Comparison of ENCODE assay signal across 1 cellular context in the genomic region with DNA sequence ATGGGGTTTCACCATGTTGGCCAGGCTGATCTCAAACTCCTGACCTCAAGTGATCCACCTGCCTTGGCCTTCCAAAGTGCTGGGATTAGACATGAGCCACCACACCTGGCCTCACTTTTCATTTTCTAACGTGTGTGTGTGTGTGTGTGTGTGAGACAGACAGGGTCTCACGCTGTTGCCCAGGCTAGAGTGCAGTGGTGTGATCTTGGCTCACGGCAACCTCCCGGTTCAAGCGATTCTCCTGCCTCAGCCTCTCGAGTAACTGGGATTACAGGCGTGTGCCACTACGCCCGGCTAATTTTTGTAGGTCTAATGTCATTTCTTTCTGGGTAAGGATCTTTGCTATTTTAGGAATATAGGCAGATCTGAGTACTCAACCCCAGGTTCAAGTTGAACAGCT.
TF ChIP-seq lines count a peak whose summit lies in the region.

No MANE protein-coding gene starts in this region.

TF ChIP-seq in K562, 482 proteins besides CTCF, POLR2A, EP300 and RAD21:
- 0 out of 2 replicates have a peak, but pooled peaks have one; percentile 6 for TF ChIP-seq GTF2E2 (tag; IDR thresholded peaks at IDR 0.05)
- TF ChIP-seq, protein P1, sequence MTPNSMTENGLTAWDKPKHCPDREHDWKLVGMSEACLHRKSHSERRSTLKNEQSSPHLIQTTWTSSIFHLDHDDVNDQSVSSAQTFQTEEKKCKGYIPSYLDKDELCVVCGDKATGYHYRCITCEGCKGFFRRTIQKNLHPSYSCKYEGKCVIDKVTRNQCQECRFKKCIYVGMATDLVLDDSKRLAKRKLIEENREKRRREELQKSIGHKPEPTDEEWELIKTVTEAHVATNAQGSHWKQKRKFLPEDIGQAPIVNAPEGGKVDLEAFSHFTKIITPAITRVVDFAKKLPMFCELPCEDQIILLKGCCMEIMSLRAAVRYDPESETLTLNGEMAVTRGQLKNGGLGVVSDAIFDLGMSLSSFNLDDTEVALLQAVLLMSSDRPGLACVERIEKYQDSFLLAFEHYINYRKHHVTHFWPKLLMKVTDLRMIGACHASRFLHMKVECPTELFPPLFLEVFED (CRISPR knock-in tag; conservative IDR thresholded peaks at IDR 0.05) = peak; percentile 71; the same call in 1 of the 2 replicates
